21 cellular contexts compared by ENCODE assay signal in the genomic region with DNA sequence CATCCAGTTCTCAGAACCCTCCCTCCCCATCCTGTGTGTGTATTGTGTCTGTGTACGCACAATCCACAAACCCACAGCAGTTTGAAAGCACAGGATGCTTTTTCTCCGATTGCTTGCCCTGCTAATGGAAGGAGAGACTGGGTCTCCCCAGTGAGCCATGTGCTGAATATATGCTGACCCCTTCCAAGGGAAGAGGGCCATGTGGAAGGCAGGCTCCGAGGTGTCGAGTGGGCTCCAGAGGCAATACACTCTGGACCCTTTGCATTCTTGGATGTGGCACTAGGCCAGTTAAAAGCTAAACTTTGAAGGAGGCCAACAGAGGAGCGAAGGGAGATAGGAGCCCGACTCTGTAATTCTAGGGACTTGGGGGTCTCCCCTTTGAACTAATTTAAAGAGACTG. TPM values are rescaled to one million over a fixed set of nuclear protein-coding genes. Genes with fewer than 3 reads are reported as not detected.
DNase-seq lines count a peak whose midpoint lies in the region; TF ChIP-seq lines count a peak whose summit lies in the region.
"Had no signal": no experiment of that assay in that cellular context is flagged by ENCODE, and none has a peak within 500 bp of the region (broad histone marks: within the 10 kb centered on the region; RNA-seq: fewer than 3 reads in every experiment).

No MANE protein-coding gene starts in this region.

- peak overlapping the region; percentile 31 for H3K27ac Mint-ChIP-seq in activated naive CD4-positive, alpha-beta T cell treated with anti-CD3 and anti-CD28 coated beads for 36 hours
- H3K27ac Mint-ChIP-seq in dendritic cell treated with granulocyte-macrophage colony-stimulating factor and Interleukin-4, amounts not matched to agents 40 ng/mL and 50 ng/mL, for 4 days, result peak overlapping the region; percentile 61

- no peak for TF ChIP-seq EP300 in sigmoid colon (IDR thresholded peaks at IDR 0.05)

- POLR2A ChIA-PET in HEK293 (lab: Yijun Ruan, JAX), result interaction anchor here (0.5 kb wide), 1 partner anchor 375 kb away, joined by 3 read pairs; no protein-coding TSS in a partner anchor

- H3K36me3 Mint-ChIP-seq in activated naive CD4-positive, alpha-beta T cell treated with anti-CD3 and anti-CD28 coated beads for 36 hours (ENCODE audit: low read depth), result peaks cover 96% of the 10 kb centered on the region
- H3K36me3 Mint-ChIP-seq in dendritic cell treated with granulocyte-macrophage colony-stimulating factor and Interleukin-4, amounts not matched to agents 40 ng/mL and 50 ng/mL, for 4 days (ENCODE audit: low read depth), result peaks cover 95% of the 10 kb centered on the region

- no peaks in the 10 kb centered on the region for H3K9me3 ChIP-seq in HEK293 (ENCODE audit: control insufficient read depth, insufficient read depth, low read depth, low read length)
- no peaks in the 10 kb centered on the region for H3K9me3 ChIP-seq in sigmoid colon
- H3K9me3 ChIP-seq in HAP-1, result no peaks in the 10 kb centered on the region
- H3K9me3 ChIP-seq: psoas muscle, spleen had no signal

- no peaks in the 10 kb centered on the region; the same call in 1 of the 2 replicates for H3K4me1 ChIP-seq in HEK293 (ENCODE audit: control insufficient read depth, insufficient read depth, low read length)
- peaks cover 0 to 58% (median 41%) of the 10 kb centered on the region in 4 donors for H3K4me1 ChIP-seq in sigmoid colon
- H3K4me1 ChIP-seq in HAP-1, result no peaks in the 10 kb centered on the region

- in situ Hi-C loops in G401 (cut with HindIII; ENCODE audit: low sequenced_read_pairs), result no loop called here
- in situ Hi-C loops in HAP-1 (cut with MboI; ENCODE audit: low sequenced_read_pairs), result no loop called here

- peaks cover 81% of the 10 kb centered on the region for H3K4me1 Mint-ChIP-seq in activated naive CD4-positive, alpha-beta T cell treated with anti-CD3 and anti-CD28 coated beads for 36 hours (ENCODE audit: low read depth)
- H3K4me1 Mint-ChIP-seq in dendritic cell treated with granulocyte-macrophage colony-stimulating factor and Interleukin-4, amounts not matched to agents 40 ng/mL and 50 ng/mL, for 4 days (ENCODE audit: low read depth), result peaks cover 96% of the 10 kb centered on the region

- H3K27me3 ChIP-seq in sigmoid colon (no peaks in the 10 kb centered on the region), HAP-1 (ENCODE audit: low read depth) (no peaks in the 10 kb centered on the region)
- H3K27me3 ChIP-seq: spleen had no signal

- no peak for TF ChIP-seq CTCF in HEK293 (tag by site-specific recombination; IDR thresholded peaks at IDR 0.05)
- TF ChIP-seq CTCF in sigmoid colon (IDR thresholded peaks at IDR 0.05), result no peak

- no peaks in the 10 kb centered on the region for H3K9me3 Mint-ChIP-seq in activated naive CD4-positive, alpha-beta T cell treated with anti-CD3 and anti-CD28 coated beads for 36 hours
- no peaks in the 10 kb centered on the region for H3K9me3 Mint-ChIP-seq in dendritic cell treated with granulocyte-macrophage colony-stimulating factor and Interleukin-4, amounts not matched to agents 40 ng/mL and 50 ng/mL, for 4 days
- H3K9me3 Mint-ChIP-seq: central memory CD8-positive, alpha-beta T cell; neural crest cell had no signal

- H3K27me3 Mint-ChIP-seq in activated naive CD4-positive, alpha-beta T cell treated with anti-CD3 and anti-CD28 coated beads for 36 hours (ENCODE audit: low read depth), result no peaks in the 10 kb centered on the region
- H3K27me3 Mint-ChIP-seq in dendritic cell treated with granulocyte-macrophage colony-stimulating factor and Interleukin-4, amounts not matched to agents 40 ng/mL and 50 ng/mL, for 4 days, result peaks cover 7% of the 10 kb centered on the region
- H3K27me3 Mint-ChIP-seq: activated CD4-positive, alpha-beta T cell treated with anti-CD3 and anti-CD28 coated beads for 36 hours; central memory CD8-positive, alpha-beta T cell had no signal

- H3K4me3 Mint-ChIP-seq in activated naive CD4-positive, alpha-beta T cell treated with anti-CD3 and anti-CD28 coated beads for 36 hours, result no peak overlapping the region
- H3K4me3 Mint-ChIP-seq in dendritic cell treated with granulocyte-macrophage colony-stimulating factor and Interleukin-4, amounts not matched to agents 40 ng/mL and 50 ng/mL, for 4 days, result no peak overlapping the region
- H3K4me3 Mint-ChIP-seq: activated CD4-positive, alpha-beta T cell treated with anti-CD3 and anti-CD28 coated beads for 36 hours; central memory CD8-positive, alpha-beta T cell; neural crest cell had no signal

- no peak overlapping the region for H3K4me3 ChIP-seq in HEK293 (ENCODE audit: low read depth, low read length)
- no peak overlapping the region for H3K4me3 ChIP-seq in sigmoid colon
- H3K4me3 ChIP-seq in HAP-1, result no peak overlapping the region
- H3K4me3 ChIP-seq: psoas muscle, spleen had no signal

- no peak for TF ChIP-seq POLR2A in sigmoid colon (IDR thresholded peaks at IDR 0.05)

- no peak for DNase-seq in activated naive CD4-positive, alpha-beta T cell treated with anti-CD3 and anti-CD28 coated beads for 36 hours
- DNase-seq in activated naive CD4-positive, alpha-beta T cell treated with Interleukin-2 at 50 U/mL for 16 hours, result no peak
- DNase-seq in sigmoid colon (peak; percentile 47), substantia nigra (lab: John Stamatoyannopoulos, UW) (no peak), G401 (ENCODE audit: low spot score) (no peak), HAP-1 (ENCODE audit: low spot score in 2 of 2) (no peak)
- DNase-seq: activated CD4-positive, alpha-beta T cell treated with anti-CD3 and anti-CD28 coated beads for 36 hours; activated naive CD4-positive, alpha-beta T cell; effector CD8-positive, alpha-beta T cell; left colon; midbrain; NCI-H146; NCI-H2171 treated with DMSO at 0.1 percent for 48 hours; NCI-H526 treated with DMSO at 0.1 percent for 48 hours; psoas muscle; spleen; stimulated activated CD4-positive, alpha-beta T cell treated with anti-CD3 and anti-CD28 coated beads, Interleukin-4, amount 100 ng/mL, for 24 hours had no signal

- H3K36me3 ChIP-seq in HEK293 (ENCODE audit: control insufficient read depth in 2 of 2, insufficient read depth in 1 of 2, low read length in 2 of 2) (peaks cover 9 to 100% of the 10 kb centered on the region in 2 experiments; a peak in 2 of 3 replicates), sigmoid colon (peaks cover 0 to 36% (median 16%) of the 10 kb centered on the region in 4 donors), HAP-1 (replicated peaks) (no peaks in the 10 kb centered on the region)

- no peak overlapping the region for H3K27ac ChIP-seq in HEK293 (ENCODE audit: extremely low read depth, low read depth, low read length)
- H3K27ac ChIP-seq in sigmoid colon, result peak overlapping the region in 2 of 4 donors; percentile 17 to 46
- no peak overlapping the region for H3K27ac ChIP-seq in substantia nigra (ENCODE audit: low read depth, low read length, poor library complexity, severe bottlenecking)
- H3K27ac ChIP-seq: psoas muscle had no signal

- 89 to 92% methylated on average over 6 of the region's 6 CpGs for WGBS in sigmoid colon, 2 donors

- intact Hi-C loops in activated naive CD4-positive, alpha-beta T cell treated with anti-CD3 and anti-CD28 coated beads for 36 hours (cut with micrococcal nuclease), result no loop called here
- intact Hi-C loops in dendritic cell treated with granulocyte-macrophage colony-stimulating factor and Interleukin-4, amounts not matched to agents 40 ng/mL and 50 ng/mL, for 4 days (cut with micrococcal nuclease), result no loop called here
- intact Hi-C loops in sigmoid colon (cut with DNase I), result no loop called here

- CTCF ChIA-PET in activated naive CD4-positive, alpha-beta T cell treated with anti-CD3 and anti-CD28 coated beads for 36 hours (lab: Charles Lee), result interaction anchor here (0.9 to 1.6 kb wide), 2 partner anchors 27 to 153 kb away, joined by 4 read pairs; no protein-coding TSS in a partner anchor
- CTCF ChIA-PET in HEK293 (lab: Yijun Ruan, JAX), result no interaction called here

TF ChIP-seq in HEK293, 187 proteins besides CTCF, POLR2A, EP300 and RAD21:
- TF ChIP-seq, protein P1, sequence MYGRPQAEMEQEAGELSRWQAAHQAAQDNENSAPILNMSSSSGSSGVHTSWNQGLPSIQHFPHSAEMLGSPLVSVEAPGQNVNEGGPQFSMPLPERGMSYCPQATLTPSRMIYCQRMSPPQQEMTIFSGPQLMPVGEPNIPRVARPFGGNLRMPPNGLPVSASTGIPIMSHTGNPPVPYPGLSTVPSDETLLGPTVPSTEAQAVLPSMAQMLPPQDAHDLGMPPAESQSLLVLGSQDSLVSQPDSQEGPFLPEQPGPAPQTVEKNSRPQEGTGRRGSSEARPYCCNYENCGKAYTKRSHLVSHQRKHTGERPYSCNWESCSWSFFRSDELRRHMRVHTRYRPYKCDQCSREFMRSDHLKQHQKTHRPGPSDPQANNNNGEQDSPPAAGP (tag by site-specific recombination; IDR thresholded peaks at IDR 0.05), result peak; percentile 0; the same call in 1 of the 2 replicates
- TF ChIP-seq GLIS1 (tag by site-specific recombination; IDR thresholded peaks at IDR 0.05), result no peak

RNA-seq across cellular contexts. Expression of gene DUSP5, which starts 10.7 kb away (rescaled TPM):
- total RNA-seq in activated naive CD4-positive, alpha-beta T cell treated with anti-CD3 and anti-CD28 coated beads for 36 hours, result 10 to 100 TPM; 51.0 to 53.5 TPM
- total RNA-seq in sigmoid colon, result 10 to 100 TPM in 2 of 4 donors, 1 to 10 TPM in 2; 3.6 to 42.1 (median 7.6) TPM
- 10 to 100 TPM; 12.0 to 35.8 (median 20.9) TPM for polyA plus RNA-seq in sigmoid colon
- 1.2 and 1.6 TPM in 2 replicates for total RNA-seq in G401 (2014; rRNA removed; shearing (Covaris generic))

RNA-seq across cellular contexts. Expression of gene SMC3, which starts 59.1 kb away (rescaled TPM):
- total RNA-seq in activated naive CD4-positive, alpha-beta T cell treated with anti-CD3 and anti-CD28 coated beads for 36 hours, result 10 to 100 TPM; 81.3 to 85.0 TPM
- 10 to 100 TPM; 27.2 to 43.5 (median 34.8) TPM for total RNA-seq in sigmoid colon
- polyA plus RNA-seq in sigmoid colon, result 10 to 100 TPM; 12.6 to 21.6 (median 13.6) TPM
- total RNA-seq in G401 (2014; rRNA removed; shearing (Covaris generic)), result 38.5 and 57.7 TPM in 2 replicates
